Comparison of ENCODE assay signal across 1 cellular context in the genomic region with DNA sequence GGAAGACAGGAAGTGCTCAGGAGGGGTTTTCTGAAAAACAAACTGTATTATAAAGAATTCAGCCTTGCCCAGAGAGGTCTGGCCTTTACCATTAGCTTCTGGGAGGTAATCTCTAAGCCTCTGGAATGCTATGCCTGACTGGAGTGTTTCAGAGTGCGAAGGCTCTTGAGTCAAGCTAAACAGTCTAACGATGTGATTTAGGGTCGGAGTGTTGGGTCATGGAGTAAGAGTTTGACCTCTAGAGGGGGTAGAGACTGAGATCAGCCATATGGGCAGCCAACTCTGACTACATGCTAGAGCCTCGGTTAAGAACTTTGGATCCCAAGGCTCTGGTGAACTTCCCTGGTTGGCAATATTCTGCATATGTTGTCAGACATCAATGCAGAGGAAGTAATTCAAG.
TF ChIP-seq lines count a peak whose summit lies in the region.

No MANE protein-coding gene starts in this region.

TF ChIP-seq in GM12878, 131 proteins besides CTCF, POLR2A, EP300 and RAD21:
- TF ChIP-seq SREBF2 (IDR thresholded peaks at IDR 0.05; ENCODE audit: low read length), result no peak
- TF ChIP-seq POLR2AphosphoS2 (IDR thresholded peaks at IDR 0.05; ENCODE audit: low read depth, low read length), result no peak
- no peak for TF ChIP-seq MAX (IDR thresholded peaks at IDR 0.05; ENCODE audit: low read depth, low read length)
- TF ChIP-seq HDGF (IDR thresholded peaks at IDR 0.05), result no peak
- TF ChIP-seq SPI1 (IDR thresholded peaks at IDR 0.05; ENCODE audit: borderline replicate concordance, insufficient read depth, low read depth, low read length), result no peak
- no peak for TF ChIP-seq STAT1 (conservative IDR thresholded peaks at IDR 0.05)
- no peak for TF ChIP-seq WRNIP1 (IDR thresholded peaks at IDR 0.05; ENCODE audit: borderline replicate concordance, low read depth, low read length)
- TF ChIP-seq IKZF1 (conservative IDR thresholded peaks at IDR 0.05), result no peak
